In genomic region chr11:15073361-15074205, GRCh38 we compare ENCODE assay signal across 8 cellular contexts. TPM values are rescaled to one million over a fixed set of nuclear protein-coding genes. Genes with fewer than 3 reads are reported as not detected.
DNase-seq lines count a peak whose midpoint lies in the region; ATAC-seq lines count a peak whose summit lies in the region.

TSS of gene CALCB (plus strand) at chr11:15073593. CDS start at chr11:15074719, 1,126 bp downstream.

- peaks cover 1 to 16% (median 2%) of the 10 kb centered on the region in 3 donors for H3K9me3 Mint-ChIP-seq in T-cell

- H3K27me3 ChIP-seq in ectodermal cell (ENCODE audit: control insufficient read depth, insufficient read depth, low read length, poor library complexity, severe bottlenecking) (peaks cover 34% of the 10 kb centered on the region), mucosa of stomach (ENCODE audit: control insufficient read depth, insufficient read depth, low read length) (peaks cover 34% of the 10 kb centered on the region), aorta (ENCODE audit: control insufficient read depth in 1 of 2, insufficient read depth in 2 of 2, low read length in 1 of 2) (no peaks in the 10 kb centered on the region)

- intact Hi-C loops in aorta (cut with DNase I) = loop anchor here (2.0 kb wide), 2 partner anchors 105 to 165 kb away; no protein-coding TSS in a partner anchor

- peak within 1 kb of the TSS; percentile 74 to 82 (median 78) for H3K4me3 Mint-ChIP-seq in T-cell

- H3K36me3 ChIP-seq in ectodermal cell (ENCODE audit: control insufficient read depth, insufficient read depth, low read length) (no peaks in the 10 kb centered on the region), mucosa of stomach (ENCODE audit: control insufficient read depth, insufficient read depth, low read length) (no peaks in the 10 kb centered on the region), aorta (ENCODE audit: control insufficient read depth in 1 of 2, insufficient read depth in 2 of 2, low read length in 1 of 2) (no peaks in the 10 kb centered on the region)

- no peak within 1 kb of the TSS for H3K27ac ChIP-seq in ectodermal cell (ENCODE audit: insufficient read depth, low read depth, low read length, poor library complexity, severe bottlenecking)
- H3K27ac ChIP-seq in aorta (ENCODE audit: low read depth in 1 of 2, low read length in 2 of 2) = no peak within 1 kb of the TSS

- DNase-seq in NCI-H1436 (lab: John Stamatoyannopoulos, UW) (peak; percentile 62), NCI-H1436 treated with DMSO at 0.1 percent for 48 hours (lab: John Stamatoyannopoulos, UW) (no peak), T-cell (peak in 7 of 34 experiments; percentile 6 to 26 (median 11)), aorta (peak; percentile 44 to 81), NCI-H146 treated with DMSO at 0.1 percent for 48 hours (lab: John Stamatoyannopoulos, UW; ENCODE audit: unreplicated experiment) (no peak)

- peak within 1 kb of the TSS; percentile 20 for H3K4me3 ChIP-seq in ectodermal cell (ENCODE audit: insufficient read depth, low read depth, low read length)
- H3K4me3 ChIP-seq in mucosa of stomach (ENCODE audit: low read length) = peak within 1 kb of the TSS; percentile 21
- no peak within 1 kb of the TSS for H3K4me3 ChIP-seq in aorta (ENCODE audit: low read length in 2 of 2)

- CTCF ChIA-PET in T-cell (lab: Charles Lee) = interaction anchor here (0.5 to 4.6 kb wide), 6 partner anchors 11 to 570 kb away, joined by 3 to 50 read pairs (median 6); no protein-coding TSS in a partner anchor

- peaks cover 15 to 28% of the 10 kb centered on the region in 2 donors for H3K27me3 Mint-ChIP-seq in T-cell

- H3K4me1 Mint-ChIP-seq in T-cell = peaks cover 16 to 22% (median 19%) of the 10 kb centered on the region in 3 donors

- H3K4me1 ChIP-seq in ectodermal cell (ENCODE audit: control insufficient read depth, insufficient read depth, low read length) (no peaks in the 10 kb centered on the region), mucosa of stomach (ENCODE audit: control insufficient read depth, insufficient read depth, low read length) (peaks cover 19% of the 10 kb centered on the region), aorta (ENCODE audit: control insufficient read depth in 1 of 2, insufficient read depth in 2 of 2, low read length in 2 of 2) (no peaks in the 10 kb centered on the region)

- H3K36me3 Mint-ChIP-seq in T-cell = no peaks in the 10 kb centered on the region

- H3K9ac ChIP-seq in mucosa of stomach (ENCODE audit: low read length) = no peak within 1 kb of the TSS

- no peak within 1 kb of the TSS for H3K27ac Mint-ChIP-seq in T-cell

- H3K9me3 ChIP-seq in ectodermal cell (ENCODE audit: control insufficient read depth, low read length) = no peaks in the 10 kb centered on the region
- H3K9me3 ChIP-seq in mucosa of stomach (ENCODE audit: control insufficient read depth, low read length) = no peaks in the 10 kb centered on the region
- H3K9me3 ChIP-seq in aorta (ENCODE audit: control insufficient read depth, low read length) = peaks cover 1% of the 10 kb centered on the region

- WGBS in ectodermal cell, 2 experiments = 2% methylated on average over 60 of the region's 60 CpGs
- WGBS in aorta, 2 donors = 1% methylated on average over 59 to 60 of the region's 60 CpGs

- ATAC-seq in T-cell (replicated peaks in 1 of 4) (peak in 1 of 4 experiments; percentile 7), aorta (ENCODE audit: low FRiP score) (peak; percentile 45), GM18858 (IDR thresholded peaks at IDR 0.05; ENCODE audit: unreplicated experiment) (no peak)

- POLR2A ChIA-PET in T-cell (lab: Charles Lee) = interaction anchor here in 1 of 2 donors (0.7 kb wide), 1 partner anchor 183 kb away, joined by 3 read pairs; no protein-coding TSS in a partner anchor

RNA-seq across cellular contexts. Expression of gene CALCB, which starts in this region (rescaled TPM):
- total RNA-seq in T-cell (1 to 10 TPM in 1 of 5 donors, under 1 TPM in 4; 0.58 to 1.0 (median 0.72) TPM), aorta (under 1 TPM; 0.15 to 0.16 TPM)
- 2.1 TPM for polyA plus RNA-seq in ectodermal cell (2013, experiment 1 of 4)
- polyA plus RNA-seq in ectodermal cell (2013, experiment 2 of 4) = 1.8 TPM
- polyA plus RNA-seq in ectodermal cell (2013, experiment 3 of 4) = 1.8 TPM
- polyA plus RNA-seq in ectodermal cell (2013, experiment 4 of 4) = 1.5 TPM
- not detected for polyA plus RNA-seq in aorta

Comparison
In these comparisons a context has a peak if more than half of its experiments do, and no peak if none do; other contexts are left out.
1. Peak in DNase-seq and ATAC-seq in aorta; RNA of the gene not detected or under 1 TPM.
2. H3K4me3 ChIP-seq: peak in ectodermal cell (single experiment) and mucosa of stomach (single experiment); none in aorta (0 of 2).